Comparison of ENCODE assay signal across 2 cellular contexts in the genomic region with DNA sequence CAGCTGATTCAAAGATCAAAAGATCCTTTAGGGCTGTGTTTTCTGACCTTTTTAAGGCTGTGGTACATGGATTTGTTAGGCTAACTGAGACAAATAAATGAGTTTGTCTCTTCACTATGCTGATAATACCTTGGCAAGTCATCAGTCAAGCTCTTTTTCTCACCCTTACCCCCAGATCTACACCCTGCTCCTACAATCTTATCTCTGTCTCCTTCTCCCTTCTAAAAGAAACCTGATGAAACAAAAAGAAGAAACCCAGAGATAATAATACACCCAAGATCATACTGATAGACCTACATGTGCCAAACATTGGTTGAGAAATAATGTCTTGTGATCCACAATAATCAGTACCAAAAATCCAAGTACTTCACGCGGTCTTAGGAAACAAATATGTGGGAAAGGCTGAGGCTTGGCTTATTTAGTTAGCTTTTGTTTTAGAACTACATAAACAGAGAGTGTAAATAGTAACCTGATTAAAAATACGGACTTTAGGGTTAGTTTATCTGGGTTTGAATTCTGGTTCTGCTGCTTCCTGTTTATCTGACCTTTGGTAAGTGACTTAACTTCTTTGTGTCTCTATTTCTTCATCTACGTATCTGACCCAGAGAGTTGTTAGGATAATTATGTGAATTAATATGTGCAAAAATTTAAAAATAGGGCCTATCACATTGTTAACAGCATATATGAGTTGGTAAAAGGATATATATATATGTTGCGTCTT.
TF ChIP-seq lines count a peak whose summit lies in the region.

No MANE protein-coding gene starts in this region.

TF ChIP-seq in GM23338, 12 proteins besides CTCF, POLR2A, EP300 and RAD21 (continues in another document):
- TF ChIP-seq ZNF331 (CRISPR knock-in tag; IDR thresholded peaks at IDR 0.05; ENCODE audit: low read depth) (no peak), CREB1 (CRISPR knock-in tag; IDR thresholded peaks at IDR 0.05; ENCODE audit: low read depth) (no peak), EZH2 (IDR thresholded peaks at IDR 0.05; ENCODE audit: low read depth, unreplicated experiment) (no peak), ZNF114 (CRISPR knock-in tag; IDR thresholded peaks at IDR 0.05) (no peak), STAT1 (IDR thresholded peaks at IDR 0.05; ENCODE audit: unreplicated experiment) (no peak), POLR2AphosphoS5 (IDR thresholded peaks at IDR 0.05; ENCODE audit: low read depth) (no peak)
- TF ChIP-seq, protein P1, sequence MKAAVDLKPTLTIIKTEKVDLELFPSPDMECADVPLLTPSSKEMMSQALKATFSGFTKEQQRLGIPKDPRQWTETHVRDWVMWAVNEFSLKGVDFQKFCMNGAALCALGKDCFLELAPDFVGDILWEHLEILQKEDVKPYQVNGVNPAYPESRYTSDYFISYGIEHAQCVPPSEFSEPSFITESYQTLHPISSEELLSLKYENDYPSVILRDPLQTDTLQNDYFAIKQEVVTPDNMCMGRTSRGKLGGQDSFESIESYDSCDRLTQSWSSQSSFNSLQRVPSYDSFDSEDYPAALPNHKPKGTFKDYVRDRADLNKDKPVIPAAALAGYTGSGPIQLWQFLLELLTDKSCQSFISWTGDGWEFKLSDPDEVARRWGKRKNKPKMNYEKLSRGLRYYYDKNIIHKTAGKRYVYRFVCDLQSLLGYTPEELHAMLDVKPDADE (IDR thresholded peaks at IDR 0.05), result no peak
- TF ChIP-seq, protein P2, sequence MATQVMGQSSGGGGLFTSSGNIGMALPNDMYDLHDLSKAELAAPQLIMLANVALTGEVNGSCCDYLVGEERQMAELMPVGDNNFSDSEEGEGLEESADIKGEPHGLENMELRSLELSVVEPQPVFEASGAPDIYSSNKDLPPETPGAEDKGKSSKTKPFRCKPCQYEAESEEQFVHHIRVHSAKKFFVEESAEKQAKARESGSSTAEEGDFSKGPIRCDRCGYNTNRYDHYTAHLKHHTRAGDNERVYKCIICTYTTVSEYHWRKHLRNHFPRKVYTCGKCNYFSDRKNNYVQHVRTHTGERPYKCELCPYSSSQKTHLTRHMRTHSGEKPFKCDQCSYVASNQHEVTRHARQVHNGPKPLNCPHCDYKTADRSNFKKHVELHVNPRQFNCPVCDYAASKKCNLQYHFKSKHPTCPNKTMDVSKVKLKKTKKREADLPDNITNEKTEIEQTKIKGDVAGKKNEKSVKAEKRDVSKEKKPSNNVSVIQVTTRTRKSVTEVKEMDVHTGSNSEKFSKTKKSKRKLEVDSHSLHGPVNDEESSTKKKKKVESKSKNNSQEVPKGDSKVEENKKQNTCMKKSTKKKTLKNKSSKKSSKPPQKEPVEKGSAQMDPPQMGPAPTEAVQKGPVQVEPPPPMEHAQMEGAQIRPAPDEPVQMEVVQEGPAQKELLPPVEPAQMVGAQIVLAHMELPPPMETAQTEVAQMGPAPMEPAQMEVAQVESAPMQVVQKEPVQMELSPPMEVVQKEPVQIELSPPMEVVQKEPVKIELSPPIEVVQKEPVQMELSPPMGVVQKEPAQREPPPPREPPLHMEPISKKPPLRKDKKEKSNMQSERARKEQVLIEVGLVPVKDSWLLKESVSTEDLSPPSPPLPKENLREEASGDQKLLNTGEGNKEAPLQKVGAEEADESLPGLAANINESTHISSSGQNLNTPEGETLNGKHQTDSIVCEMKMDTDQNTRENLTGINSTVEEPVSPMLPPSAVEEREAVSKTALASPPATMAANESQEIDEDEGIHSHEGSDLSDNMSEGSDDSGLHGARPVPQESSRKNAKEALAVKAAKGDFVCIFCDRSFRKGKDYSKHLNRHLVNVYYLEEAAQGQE (IDR thresholded peaks at IDR 0.05; ENCODE audit: unreplicated experiment), result no peak

TF ChIP-seq in endothelial cell of umbilical vein, 7 proteins besides CTCF, POLR2A, EP300 and RAD21:
- TF ChIP-seq MYC (IDR thresholded peaks at IDR 0.05; ENCODE audit: low read depth, low read length) (no peak), EZH2 (IDR thresholded peaks at IDR 0.05; ENCODE audit: borderline replicate concordance, low read depth, low read length, severe bottlenecking) (no peak), GATA2 (IDR thresholded peaks at IDR 0.05; ENCODE audit: insufficient read depth, insufficient read length, low read depth, low read length) (no peak), POLR2AphosphoS5 (IDR thresholded peaks at IDR 0.05; ENCODE audit: insufficient read depth, low read depth, low read length) (no peak), JUN (IDR thresholded peaks at IDR 0.05; ENCODE audit: borderline replicate concordance, insufficient read depth, insufficient read length, low read depth) (no peak)
